ENCODE assay signal across 14 cellular contexts in the genomic region with DNA sequence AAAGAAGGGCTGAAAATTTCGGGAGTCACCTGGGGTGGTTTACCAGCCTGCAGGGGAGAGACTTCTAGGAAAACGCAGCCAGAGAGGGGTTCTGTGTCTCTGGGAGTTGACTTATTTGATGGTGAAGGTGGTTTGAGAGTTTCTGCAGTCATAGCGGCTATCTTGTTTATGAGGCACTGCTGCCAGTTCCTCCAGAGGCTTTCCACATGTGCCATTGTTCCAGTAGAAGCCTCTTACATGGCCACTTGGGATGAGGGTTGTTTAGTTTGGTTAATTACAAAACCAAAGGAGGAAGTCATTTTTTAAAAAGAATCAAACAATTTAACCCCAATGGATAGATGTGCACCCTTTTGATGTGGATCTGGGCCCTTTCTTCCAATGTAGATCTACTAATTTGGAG.
DNase-seq lines count a peak whose midpoint lies in the region; ATAC-seq and TF ChIP-seq lines count a peak whose summit lies in the region.
"Had no signal": no experiment of that assay in that cellular context is flagged by ENCODE, and none has a peak within 500 bp of the region (broad histone marks: within the 10 kb centered on the region; RNA-seq: fewer than 3 reads in every experiment).

No MANE protein-coding gene starts in this region.

- H3K36me3 Mint-ChIP-seq in dendritic cell treated with granulocyte-macrophage colony-stimulating factor and Interleukin-4, amounts not matched to agents 40 ng/mL and 50 ng/mL, for 4 days (ENCODE audit: low read depth), result peaks cover 35% of the 10 kb centered on the region

- H3K4me3 ChIP-seq in muscle layer of colon (ENCODE audit: low read depth in 1 of 2, low read length in 2 of 2) (peak overlapping the region in 1 of 2 donors; percentile 22), upper lobe of right lung (no peak overlapping the region)

- H3K4me1 ChIP-seq in muscle layer of colon (ENCODE audit: insufficient read depth, low read length), result peaks cover 87% of the 10 kb centered on the region
- peaks cover 80% of the 10 kb centered on the region for H3K4me1 ChIP-seq in upper lobe of right lung

- H3K27me3 ChIP-seq in muscle layer of colon (ENCODE audit: control insufficient read depth in 1 of 2, insufficient read depth in 2 of 2, low read length in 2 of 2) (no peaks in the 10 kb centered on the region), upper lobe of right lung (no peaks in the 10 kb centered on the region)

- intact Hi-C loops in cardiac septum (cut with DNase I) (no loop called here), left ventricle myocardium superior (cut with micrococcal nuclease) (no loop called here), upper lobe of right lung (cut with DNase I) (no loop called here)
- intact Hi-C loops in dendritic cell treated with granulocyte-macrophage colony-stimulating factor and Interleukin-4, amounts not matched to agents 40 ng/mL and 50 ng/mL, for 4 days (cut with micrococcal nuclease), result no loop called here

- no peaks in the 10 kb centered on the region for H3K27me3 Mint-ChIP-seq in dendritic cell treated with granulocyte-macrophage colony-stimulating factor and Interleukin-4, amounts not matched to agents 40 ng/mL and 50 ng/mL, for 4 days
- H3K27me3 Mint-ChIP-seq: effector memory CD8-positive, alpha-beta T cell had no signal

- H3K36me3 ChIP-seq in muscle layer of colon (ENCODE audit: insufficient read depth, low read length) (peaks cover 13% of the 10 kb centered on the region), upper lobe of right lung (peaks cover 5% of the 10 kb centered on the region)

- H3K9me3 ChIP-seq in muscle layer of colon (ENCODE audit: low read length), result no peaks in the 10 kb centered on the region
- H3K9me3 ChIP-seq in upper lobe of right lung, result no peaks in the 10 kb centered on the region

- no peak overlapping the region for H3K9ac ChIP-seq in muscle layer of colon (ENCODE audit: low read length)

- H3K4me3 Mint-ChIP-seq in dendritic cell treated with granulocyte-macrophage colony-stimulating factor and Interleukin-4, amounts not matched to agents 40 ng/mL and 50 ng/mL, for 4 days, result no peak overlapping the region
- H3K4me3 Mint-ChIP-seq: effector memory CD8-positive, alpha-beta T cell; HFFc6 had no signal

- H3K27ac Mint-ChIP-seq in dendritic cell treated with granulocyte-macrophage colony-stimulating factor and Interleukin-4, amounts not matched to agents 40 ng/mL and 50 ng/mL, for 4 days, result peak overlapping the region; percentile 86
- H3K27ac Mint-ChIP-seq: HFFc6 had no signal

- ATAC-seq in left ventricle myocardium superior, result no peak
- peak; percentile 5 for ATAC-seq in upper lobe of right lung
- ATAC-seq in HG03159 (IDR thresholded peaks at IDR 0.05; ENCODE audit: unreplicated experiment), result no peak
- no peak for ATAC-seq in HG03520 (IDR thresholded peaks at IDR 0.05; ENCODE audit: unreplicated experiment)
- ATAC-seq: effector memory CD8-positive, alpha-beta T cell had no signal

- no peaks in the 10 kb centered on the region for H3K9me3 Mint-ChIP-seq in dendritic cell treated with granulocyte-macrophage colony-stimulating factor and Interleukin-4, amounts not matched to agents 40 ng/mL and 50 ng/mL, for 4 days
- H3K9me3 Mint-ChIP-seq: effector memory CD8-positive, alpha-beta T cell; HFFc6 had no signal

- H3K4me1 Mint-ChIP-seq in dendritic cell treated with granulocyte-macrophage colony-stimulating factor and Interleukin-4, amounts not matched to agents 40 ng/mL and 50 ng/mL, for 4 days (ENCODE audit: low read depth), result peaks cover 47% of the 10 kb centered on the region

- peak overlapping the region; percentile 88 for H3K27ac ChIP-seq in muscle layer of colon (ENCODE audit: low read depth, low read length)
- peak overlapping the region; percentile 75 for H3K27ac ChIP-seq in upper lobe of right lung

- TF ChIP-seq CTCF in upper lobe of right lung (IDR thresholded peaks at IDR 0.05), result no peak

- DNase-seq in cardiac septum (ENCODE audit: low spot score), result peak; percentile 43
- DNase-seq in left ventricle myocardium superior, result no peak
- no peak for DNase-seq in upper lobe of right lung
- DNase-seq in NK-92 treated with Interleukin-12 subunit alpha and Interleukin-12 subunit beta, amount 100 ng/mL, for 24 hours (lab: John Stamatoyannopoulos, UW), result no peak
- DNase-seq: activated effector memory CD4-positive, alpha-beta T cell treated with Interleukin-2 at 50 U/mL for 16 hours; Calu3; effector memory CD8-positive, alpha-beta T cell; HFFc6; NCI-H526 treated with DMSO at 0.1 percent for 48 hours; T-helper 9 cell had no signal
